In the genomic region with DNA sequence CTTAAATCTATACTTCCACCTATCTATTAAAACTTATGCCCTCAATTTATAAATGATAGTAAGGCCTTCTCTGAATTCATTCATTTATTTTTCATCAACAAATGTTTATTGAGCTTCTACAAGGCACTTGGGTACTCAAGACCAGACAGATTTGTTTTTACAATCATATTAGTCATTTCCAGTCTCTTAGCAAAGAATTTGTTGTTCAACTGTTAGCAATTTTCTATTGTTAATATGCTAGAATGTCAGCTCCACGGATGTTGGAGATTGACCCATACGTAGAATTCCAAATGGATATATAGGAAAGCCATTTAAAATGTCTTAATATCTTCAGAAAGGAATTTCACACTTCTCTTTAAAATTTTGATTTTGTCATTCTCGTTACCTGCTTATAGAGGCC, we compare ENCODE assay signal across 11 cellular contexts. TPM values are rescaled to one million over a fixed set of nuclear protein-coding genes. Genes with fewer than 3 reads are reported as not detected.
DNase-seq lines count a peak whose midpoint lies in the region; ATAC-seq, FAIRE-seq and TF ChIP-seq lines count a peak whose summit lies in the region.
"Had no signal": no experiment of that assay in that cellular context is flagged by ENCODE, and none has a peak within 500 bp of the region (broad histone marks: within the 10 kb centered on the region; RNA-seq: fewer than 3 reads in every experiment).

No MANE protein-coding gene starts in this region.

- intact Hi-C loops in heart left ventricle (cut with DNase I): no loop called here
- intact Hi-C loops in left ventricle myocardium superior (cut with micrococcal nuclease): no loop called here
- intact Hi-C loops in uterus (cut with DNase I; ENCODE audit: low total_unique reads): no loop called here

- no peak overlapping the region for H3K4me2 ChIP-seq in neural progenitor cell

- H3K4me1 ChIP-seq in heart left ventricle (peaks cover 13 to 91% (median 69%) of the 10 kb centered on the region in 12 donors), uterus (peaks cover 5 to 13% of the 10 kb centered on the region in 2 donors), neural progenitor cell (peaks cover 19% of the 10 kb centered on the region)

- ATAC-seq in heart left ventricle: no peak
- no peak for ATAC-seq in left ventricle myocardium superior
- ATAC-seq in memory B cell (ENCODE audit: low read depth): no peak
- no peak for ATAC-seq in HG02763 (IDR thresholded peaks at IDR 0.05; ENCODE audit: unreplicated experiment)

- no peak overlapping the region for H3K9ac ChIP-seq in neural progenitor cell

- 80 to 89% (median 86%) methylated on average over 3 of the region's 3 CpGs for WGBS in heart left ventricle, 4 donors

- peaks cover 4% of the 10 kb centered on the region for H3K79me2 ChIP-seq in neural progenitor cell (ENCODE audit: low read depth)

- DNase-seq in heart left ventricle: no peak
- DNase-seq in left ventricle myocardium superior: no peak
- DNase-seq in bronchial epithelial cell (ENCODE audit: low read depth): peak; percentile 78
- no peak for DNase-seq in memory B cell (ENCODE audit: low spot score in 2 of 2)
- DNase-seq in uterus: no peak
- no peak for DNase-seq in neural progenitor cell (ENCODE audit: low spot score)
- no peak for DNase-seq in activated CD4-positive, alpha-beta T cell treated with anti-CD3 and anti-CD28 coated beads, Interleukin-2, amount 50 U/mL, for 1 hour
- DNase-seq: activated effector memory CD4-positive, alpha-beta T cell treated with Interleukin-2 at 50 U/mL for 16 hours; KBM-7; NCI-H2171 had no signal

- H2AFZ ChIP-seq in neural progenitor cell (replicated peaks): no peak overlapping the region

- H3K27ac ChIP-seq in heart left ventricle: peak overlapping the region; percentile 31 to 99 (median 98)
- peak overlapping the region; percentile 99 to 100 for H3K27ac ChIP-seq in uterus
- no peak overlapping the region for H3K27ac ChIP-seq in neural progenitor cell

- peaks cover 24% of the 10 kb centered on the region for H3K36me3 Mint-ChIP-seq in memory B cell
- H3K36me3 Mint-ChIP-seq in neural progenitor cell: peaks cover 21% of the 10 kb centered on the region

- H3K9me3 Mint-ChIP-seq in memory B cell: no peaks in the 10 kb centered on the region
- no peaks in the 10 kb centered on the region for H3K9me3 Mint-ChIP-seq in neural progenitor cell

- peak overlapping the region in 6 of 12 donors; percentile 66 to 82 (median 75) for H3K4me3 ChIP-seq in heart left ventricle
- no peak overlapping the region for H3K4me3 ChIP-seq in bronchial epithelial cell (ENCODE audit: low read depth, low read length)
- no peak overlapping the region for H3K4me3 ChIP-seq in uterus
- H3K4me3 ChIP-seq in neural progenitor cell: no peak overlapping the region

- H3F3A ChIP-seq in neural progenitor cell (ENCODE audit: low read depth): peaks cover 20% of the 10 kb centered on the region

- no peak overlapping the region for H3K4me3 Mint-ChIP-seq in memory B cell
- no peak overlapping the region for H3K4me3 Mint-ChIP-seq in neural progenitor cell

- H4K20me1 ChIP-seq in neural progenitor cell (ENCODE audit: low read depth): no peaks in the 10 kb centered on the region

- H3K27me3 Mint-ChIP-seq in memory B cell (no peaks in the 10 kb centered on the region), neural progenitor cell (ENCODE audit: insufficient read depth, low read depth) (no peaks in the 10 kb centered on the region)

- no peak for TF ChIP-seq CTCF in heart left ventricle (IDR thresholded peaks at IDR 0.05)
- no peak for TF ChIP-seq CTCF in bronchial epithelial cell (IDR thresholded peaks at IDR 0.05; ENCODE audit: insufficient read depth, low read length, severe bottlenecking)
- no peak for TF ChIP-seq CTCF in uterus (IDR thresholded peaks at IDR 0.05)
- no peak for TF ChIP-seq CTCF in neural progenitor cell (IDR thresholded peaks at IDR 0.05)

- H3K9me3 ChIP-seq in heart left ventricle (no peaks in the 10 kb centered on the region), uterus (no peaks in the 10 kb centered on the region), neural progenitor cell (ENCODE audit: low read depth) (no peaks in the 10 kb centered on the region)

- H3K36me3 ChIP-seq in heart left ventricle (peaks cover 0 to 61% (median 51%) of the 10 kb centered on the region in 9 donors), bronchial epithelial cell (ENCODE audit: control insufficient read depth, insufficient read depth, low read length) (peaks cover 8% of the 10 kb centered on the region), uterus (no peaks in the 10 kb centered on the region), neural progenitor cell (no peaks in the 10 kb centered on the region)

- TF ChIP-seq POLR2A in heart left ventricle (IDR thresholded peaks at IDR 0.05) (no peak), uterus (IDR thresholded peaks at IDR 0.05) (no peak)

- no peak for FAIRE-seq in bronchial epithelial cell (lab: Jason Lieb, UNC)

- H3K27ac Mint-ChIP-seq in memory B cell (peak overlapping the region; percentile 80), neural progenitor cell (no peak overlapping the region)

- H3K27me3 ChIP-seq in heart left ventricle: no peaks in the 10 kb centered on the region
- no peaks in the 10 kb centered on the region for H3K27me3 ChIP-seq in bronchial epithelial cell (ENCODE audit: control insufficient read depth, insufficient read depth, low read length)
- H3K27me3 ChIP-seq in uterus: no peaks in the 10 kb centered on the region
- H3K27me3 ChIP-seq in neural progenitor cell: peaks cover 10% of the 10 kb centered on the region

- peaks cover 35% of the 10 kb centered on the region for H3K4me1 Mint-ChIP-seq in memory B cell
- H3K4me1 Mint-ChIP-seq in neural progenitor cell: peaks cover 8% of the 10 kb centered on the region

RNA-seq across cellular contexts. Expression of gene ZBTB38, which starts 36.7 kb away (rescaled TPM):
- total RNA-seq in heart left ventricle (100 to 1,000 TPM in 7 of 9 donors, 10 to 100 TPM in 2; 97.5 to 189 (median 128) TPM), left ventricle myocardium superior (105 TPM), bronchial epithelial cell (59.0 and 61.2 TPM in 2 replicates), uterus (100 to 1,000 TPM; 125 to 183 (median 149) TPM), neural progenitor cell (ENCODE audit: low replicate concordance) (16.9 and 24.5 TPM in 2 replicates)
- polyA plus RNA-seq in heart left ventricle: 10 to 100 TPM; 15.5 to 88.1 TPM
